In genomic region chr6:56475736-56476457, GRCh38 we compare ENCODE assay signal across 11 cellular contexts.
A peak's percentile ranks its signal among the peaks of the same experiment; 100 is the strongest.
DNase-seq lines count a peak whose midpoint lies in the region; FAIRE-seq and TF ChIP-seq lines count a peak whose summit lies in the region.
"Had no signal": no experiment of that assay in that cellular context is flagged by ENCODE, and none has a peak within 500 bp of the region (broad histone marks: within the 10 kb centered on the region; RNA-seq: fewer than 3 reads in every experiment).

No MANE protein-coding gene starts in this region.

- FAIRE-seq in GM12891 (lab: Jason Lieb, UNC): peak; percentile 13

- no peak for DNase-seq in GM12891 (ENCODE audit: insufficient read length, low spot score)
- DNase-seq in PC-9: no peak
- DNase-seq in cardiac muscle cell (ENCODE audit: low read depth in 1 of 2, low spot score in 1 of 2): peak; percentile 50 to 54
- DNase-seq in progenitor cell of endocrine pancreas (ENCODE audit: low spot score, unreplicated experiment): no peak
- DNase-seq in tibial artery: no peak
- DNase-seq in ecto neural progenitor cell (ENCODE audit: low spot score): no peak
- DNase-seq in SIG-M5 treated with dmso at 0.1 percent for 504 hours (lab: John Stamatoyannopoulos, UW; ENCODE audit: unreplicated experiment): no peak
- DNase-seq in NCI-H510A treated with DMSO at 0.1 percent for 48 hours (lab: John Stamatoyannopoulos, UW): no peak
- DNase-seq: activated naive CD4-positive, alpha-beta T cell treated with anti-CD3 and anti-CD28 coated beads, Interleukin-2, amount 10 ng/mL, durations not matched to agents 7 days and 5 days; NCI-H1930 had no signal

- H3K4me3 ChIP-seq in PC-9: no peak overlapping the region
- H3K4me3 ChIP-seq in cardiac muscle cell: no peak overlapping the region
- no peak overlapping the region for H3K4me3 ChIP-seq in tibial artery
- H3K4me3 ChIP-seq: ovary had no signal

- H3K27me3 ChIP-seq in PC-9 (ENCODE audit: insufficient read depth, low read depth): no peaks in the 10 kb centered on the region
- no peaks in the 10 kb centered on the region for H3K27me3 ChIP-seq in cardiac muscle cell
- no peaks in the 10 kb centered on the region for H3K27me3 ChIP-seq in tibial artery
- H3K27me3 ChIP-seq: ovary had no signal

- no peak for TF ChIP-seq POLR2A in GM12891 (IDR thresholded peaks at IDR 0.05; ENCODE audit: low read depth, low read length)

- peaks cover 10% of the 10 kb centered on the region for H3K4me1 Mint-ChIP-seq in progenitor cell of endocrine pancreas (ENCODE audit: low read depth)
- H3K4me1 Mint-ChIP-seq: activated naive CD4-positive, alpha-beta T cell treated with anti-CD3 and anti-CD28 coated beads, Interleukin-2, amount 10 ng/mL, durations not matched to agents 7 days and 5 days had no signal

- no peaks in the 10 kb centered on the region for H3K9me2 ChIP-seq in PC-9 (ENCODE audit: insufficient read depth)

- TF ChIP-seq CTCF in PC-9 (conservative IDR thresholded peaks at IDR 0.05) (no peak), cardiac muscle cell (IDR thresholded peaks at IDR 0.05; ENCODE audit: low read depth, low read length) (no peak), progenitor cell of endocrine pancreas (IDR thresholded peaks at IDR 0.05; ENCODE audit: unreplicated experiment) (no peak), tibial artery (IDR thresholded peaks at IDR 0.05) (no peak)

- H3K27me3 Mint-ChIP-seq in progenitor cell of endocrine pancreas: no peaks in the 10 kb centered on the region
- H3K27me3 Mint-ChIP-seq: activated naive CD4-positive, alpha-beta T cell treated with anti-CD3 and anti-CD28 coated beads, Interleukin-2, amount 10 ng/mL, durations not matched to agents 7 days and 5 days had no signal

- H4K20me1 ChIP-seq in PC-9 (ENCODE audit: insufficient read depth): 0 out of 2 replicates have a peak, but pooled peaks cover 3% of the 10 kb centered on the region

- no peaks in the 10 kb centered on the region for H3K79me2 ChIP-seq in PC-9 (ENCODE audit: low read depth)

- H3K4me1 ChIP-seq in PC-9 (replicated peaks; ENCODE audit: insufficient read depth): peaks cover 9% of the 10 kb centered on the region; the same call in 1 of the 2 replicates
- H3K4me1 ChIP-seq in cardiac muscle cell (ENCODE audit: low read depth): no peaks in the 10 kb centered on the region
- H3K4me1 ChIP-seq in tibial artery: peaks cover 0 to 21% (median 4%) of the 10 kb centered on the region in 4 donors

- peak overlapping the region; percentile 85 for H3K27ac Mint-ChIP-seq in progenitor cell of endocrine pancreas
- H3K27ac Mint-ChIP-seq: activated naive CD4-positive, alpha-beta T cell treated with anti-CD3 and anti-CD28 coated beads, Interleukin-2, amount 10 ng/mL, durations not matched to agents 7 days and 5 days had no signal

- 0 out of 2 replicates have a peak overlapping the region, but pooled peaks have one; percentile 9 for H3K27ac ChIP-seq in PC-9
- no peak overlapping the region for H3K27ac ChIP-seq in cardiac muscle cell
- no peak overlapping the region for H3K27ac ChIP-seq in tibial artery

- no TSS peak for BruUV-seq in PC-9 (replicated peaks; lab: Mats Ljungman, UMichigan)

- CTCF ChIA-PET in PC-9 (lab: Charles Lee): no interaction called here

- intact Hi-C loops in PC-9 (cut with micrococcal nuclease; ENCODE audit: unreplicated experiment): no loop called here
- intact Hi-C loops in tibial artery (cut with DNase I; ENCODE audit: low total_unique reads): no loop called here

- peaks cover 54% of the 10 kb centered on the region for H3K36me3 Mint-ChIP-seq in progenitor cell of endocrine pancreas (ENCODE audit: insufficient read depth)

- peaks cover 7% of the 10 kb centered on the region for H3K9me3 Mint-ChIP-seq in progenitor cell of endocrine pancreas (ENCODE audit: low read depth)

- POLR2A ChIA-PET in PC-9 (lab: Charles Lee; ENCODE audit: unreplicated experiment): no interaction called here

- H3F3A ChIP-seq in PC-9 (ENCODE audit: insufficient read depth, low read depth): no peaks in the 10 kb centered on the region

- no peak overlapping the region for H3K4me2 ChIP-seq in PC-9

- no peaks in the 10 kb centered on the region for H3K9me3 ChIP-seq in PC-9 (ENCODE audit: insufficient read depth, low read depth)
- H3K9me3 ChIP-seq in cardiac muscle cell (ENCODE audit: low read depth): no peaks in the 10 kb centered on the region
- H3K9me3 ChIP-seq in tibial artery: no peaks in the 10 kb centered on the region
- H3K9me3 ChIP-seq: ovary had no signal

- no peak overlapping the region for H2AFZ ChIP-seq in PC-9

- no peak overlapping the region for H3K4me3 Mint-ChIP-seq in progenitor cell of endocrine pancreas (ENCODE audit: low read depth)
- H3K4me3 Mint-ChIP-seq: activated naive CD4-positive, alpha-beta T cell treated with anti-CD3 and anti-CD28 coated beads, Interleukin-2, amount 10 ng/mL, durations not matched to agents 7 days and 5 days had no signal

- H3K36me3 ChIP-seq in PC-9 (ENCODE audit: low read depth) (peaks cover 28% of the 10 kb centered on the region), cardiac muscle cell (peaks cover 27% of the 10 kb centered on the region), tibial artery (peaks cover 81 to 90% (median 84%) of the 10 kb centered on the region in 3 donors)
- H3K36me3 ChIP-seq: ovary had no signal

TF ChIP-seq in GM12891, 5 proteins besides CTCF, POLR2A, EP300 and RAD21:
- TF ChIP-seq POLR2AphosphoS5 (IDR thresholded peaks at IDR 0.05; ENCODE audit: low read depth, low read length): no peak
- TF ChIP-seq SPI1 (IDR thresholded peaks at IDR 0.05; ENCODE audit: low read depth, low read length): no peak
- TF ChIP-seq PAX5 (IDR thresholded peaks at IDR 0.05; ENCODE audit: insufficient read depth, low read length, severe bottlenecking): no peak
- no peak for TF ChIP-seq POU2F2 (IDR thresholded peaks at IDR 0.05; ENCODE audit: low read depth, low read length)
- TF ChIP-seq TAF1 (IDR thresholded peaks at IDR 0.05; ENCODE audit: low read depth, low read length): no peak

Comparison
In these comparisons a context has a peak if more than half of its experiments do, and no peak if none do; other contexts are left out.
1. DNase-seq: peak in cardiac muscle cell (2 of 2); none in GM12891 (single experiment), PC-9 (0 of 2), progenitor cell of endocrine pancreas (single experiment), tibial artery (0 of 2), ecto neural progenitor cell (single experiment), SIG-M5 treated with dmso at 0.1 percent for 504 hours (single experiment) and NCI-H510A treated with DMSO at 0.1 percent for 48 hours (single experiment).